Comparison of ENCODE assay signal across 21 cellular contexts in genomic region chr14:85090681-85091080, GRCh38.
"Had no signal": no experiment of that assay in that cellular context is flagged by ENCODE, and none has a peak within 500 bp of the region (broad histone marks: within the 10 kb centered on the region; RNA-seq: fewer than 3 reads in every experiment).

No MANE protein-coding gene starts in this region.

- H2AFZ ChIP-seq: hepatocyte had no signal

- H3K4me1 Mint-ChIP-seq: activated CD4-positive, alpha-beta T cell treated with anti-CD3 and anti-CD28 coated beads, Interleukin-2, amount 10 ng/mL, durations not matched to agents 24 days and 14 days; activated naive CD4-positive, alpha-beta T cell treated with anti-CD3 and anti-CD28 coated beads, Interleukin-2, amount 10 ng/mL, durations not matched to agents 7 days and 5 days; activated naive CD8-positive, alpha-beta T cell treated with anti-CD3 and anti-CD28 coated beads, Interleukin-2, amount 50 U/mL, for 24 hours; natural killer cell had no signal

- FAIRE-seq: colon, islet of Langerhans had no signal

- H3K27me3 Mint-ChIP-seq: activated CD4-positive, alpha-beta T cell treated with anti-CD3 and anti-CD28 coated beads, Interleukin-2, amount 10 ng/mL, durations not matched to agents 24 days and 14 days; activated naive CD4-positive, alpha-beta T cell treated with anti-CD3 and anti-CD28 coated beads, Interleukin-2, amount 10 ng/mL, durations not matched to agents 7 days and 5 days; activated naive CD8-positive, alpha-beta T cell treated with anti-CD3 and anti-CD28 coated beads, Interleukin-2, amount 50 U/mL, for 24 hours; stimulated activated naive CD8-positive, alpha-beta T cell treated with anti-CD3 and anti-CD28 coated beads, Interleukin-15, Interleukin-2, amounts not matched to agents 100 ng/mL and 50 ng/mL, for 24 hours had no signal

- H3K4me3 ChIP-seq: hepatocyte, lung, ovary, psoas muscle, skin epidermis, suprapubic skin, transverse colon, vagina had no signal

- H3K36me3 ChIP-seq: ovary, suprapubic skin, transverse colon, vagina had no signal

- H3K4me1 ChIP-seq: psoas muscle, transverse colon, vagina had no signal

- H3K27ac ChIP-seq: hepatocyte, ovary, psoas muscle, skin epidermis, suprapubic skin, transverse colon, vagina had no signal

- H3K27me3 ChIP-seq: hepatocyte, ovary, suprapubic skin, transverse colon, vagina had no signal

- H3K9me3 Mint-ChIP-seq: activated CD4-positive, alpha-beta T cell treated with anti-CD3 and anti-CD28 coated beads, Interleukin-2, amount 10 ng/mL, durations not matched to agents 24 days and 14 days had no signal

- H3K27ac Mint-ChIP-seq: activated CD4-positive, alpha-beta T cell treated with anti-CD3 and anti-CD28 coated beads, Interleukin-2, amount 10 ng/mL, durations not matched to agents 24 days and 14 days; activated CD8-positive, alpha-beta T cell treated with anti-CD3 and anti-CD28 coated beads, Interleukin-2, amount 10 ng/mL, durations not matched to agents 7 days and 5 days; activated naive CD4-positive, alpha-beta T cell treated with anti-CD3 and anti-CD28 coated beads, Interleukin-2, amount 10 ng/mL, durations not matched to agents 7 days and 5 days; activated naive CD8-positive, alpha-beta T cell treated with anti-CD3 and anti-CD28 coated beads, Interleukin-2, amount 50 U/mL, for 24 hours; natural killer cell; stimulated activated naive CD8-positive, alpha-beta T cell treated with anti-CD3 and anti-CD28 coated beads, Interleukin-15, Interleukin-2, amounts not matched to agents 100 ng/mL and 50 ng/mL, for 24 hours had no signal

- H3K9me3 ChIP-seq: ovary, psoas muscle, suprapubic skin, transverse colon, vagina had no signal

- H3K4me2 ChIP-seq: hepatocyte had no signal

- H3K79me2 ChIP-seq: hepatocyte had no signal

- ATAC-seq: activated CD8-positive, alpha-beta T cell treated with anti-CD3 and anti-CD28 coated beads, Interleukin-2, amount 10 ng/mL, durations not matched to agents 7 days and 5 days; activated naive CD8-positive, alpha-beta T cell treated with anti-CD3 and anti-CD28 coated beads, Interleukin-2, amount 50 U/mL, for 24 hours; natural killer cell; psoas muscle; right cardiac atrium had no signal

- DNase-seq: activated CD4-positive, alpha-beta T cell treated with anti-CD3 and anti-CD28 coated beads, Interleukin-2, amount 10 ng/mL, durations not matched to agents 24 days and 14 days; activated CD8-positive, alpha-beta T cell treated with anti-CD3 and anti-CD28 coated beads, Interleukin-2, amount 10 ng/mL, durations not matched to agents 7 days and 5 days; activated effector memory CD4-positive, alpha-beta T cell treated with Interleukin-2 at 50 U/mL for 16 hours; activated naive CD4-positive, alpha-beta T cell treated with anti-CD3 and anti-CD28 coated beads, Interleukin-2, amount 10 ng/mL, durations not matched to agents 7 days and 5 days; activated naive CD8-positive, alpha-beta T cell treated with anti-CD3 and anti-CD28 coated beads, Interleukin-2, amount 50 U/mL, for 24 hours; activated T-cell treated with anti-CD3 and anti-CD28 coated beads, Interleukin-2, amount 50 U/mL, for 48 hours; natural killer cell; ovary; psoas muscle; right cardiac atrium; stimulated activated CD4-positive, alpha-beta T cell treated with anti-CD3 and anti-CD28 coated beads, Interleukin-2, amount 100 ng/mL, for 48 hours; T1000; transverse colon had no signal

- H3K36me3 Mint-ChIP-seq: activated naive CD4-positive, alpha-beta T cell treated with anti-CD3 and anti-CD28 coated beads, Interleukin-2, amount 10 ng/mL, durations not matched to agents 7 days and 5 days; natural killer cell had no signal

- H3K4me3 Mint-ChIP-seq: activated CD4-positive, alpha-beta T cell treated with anti-CD3 and anti-CD28 coated beads, Interleukin-2, amount 10 ng/mL, durations not matched to agents 24 days and 14 days; activated CD8-positive, alpha-beta T cell treated with anti-CD3 and anti-CD28 coated beads, Interleukin-2, amount 10 ng/mL, durations not matched to agents 7 days and 5 days; activated naive CD4-positive, alpha-beta T cell treated with anti-CD3 and anti-CD28 coated beads, Interleukin-2, amount 10 ng/mL, durations not matched to agents 7 days and 5 days; activated naive CD8-positive, alpha-beta T cell treated with anti-CD3 and anti-CD28 coated beads, Interleukin-2, amount 50 U/mL, for 24 hours; natural killer cell; stimulated activated naive CD8-positive, alpha-beta T cell treated with anti-CD3 and anti-CD28 coated beads, Interleukin-15, Interleukin-2, amounts not matched to agents 100 ng/mL and 50 ng/mL, for 24 hours had no signal
